10 cellular contexts compared by ENCODE assay signal in the genomic region with DNA sequence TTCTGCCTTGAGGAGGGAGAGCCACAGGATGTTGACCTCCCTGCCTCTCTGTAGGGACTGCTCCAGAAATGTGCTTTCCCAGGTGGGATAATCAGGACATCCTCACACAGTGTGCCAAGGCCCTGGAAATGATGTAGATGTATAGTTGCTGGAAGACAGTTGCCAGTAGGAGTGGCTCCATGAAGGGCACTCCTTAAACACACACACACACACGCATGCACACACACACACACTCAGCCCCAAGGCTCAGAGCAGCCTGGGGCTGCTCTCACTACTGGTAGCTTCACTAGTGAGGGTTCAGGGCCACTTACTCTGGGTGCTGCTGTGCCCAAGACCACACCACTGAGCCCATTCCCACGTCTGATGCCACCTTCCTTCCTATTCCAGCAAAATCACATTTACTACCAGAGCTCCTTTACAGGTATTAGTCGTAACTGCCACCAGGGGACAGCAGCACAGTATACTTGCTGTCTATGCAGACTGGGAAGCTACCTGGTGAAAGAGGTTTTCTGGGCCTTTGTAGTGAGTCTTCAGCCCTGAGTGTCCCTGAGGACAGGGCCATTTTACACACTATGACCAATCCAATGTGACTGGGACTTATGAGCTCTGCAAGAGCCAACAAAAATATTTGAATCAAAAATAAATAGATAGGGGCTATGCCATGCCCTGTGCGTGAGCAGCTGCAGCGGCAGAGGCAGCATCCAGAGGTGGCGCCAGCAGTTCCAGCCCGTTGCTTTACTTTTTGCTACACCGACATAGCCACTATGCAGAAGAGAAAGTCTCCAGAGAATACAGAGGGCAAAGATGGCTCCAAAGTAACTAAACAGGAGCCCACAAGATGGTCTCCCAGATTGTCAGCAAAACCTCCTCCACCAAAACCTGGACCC.
A peak's percentile ranks its signal among the peaks of the same experiment; 100 is the strongest.
DNase-seq lines count a peak whose midpoint lies in the region; ATAC-seq and TF ChIP-seq lines count a peak whose summit lies in the region.
"Had no signal": no experiment of that assay in that cellular context is flagged by ENCODE, and none has a peak within 500 bp of the region (broad histone marks: within the 10 kb centered on the region; RNA-seq: fewer than 3 reads in every experiment).

No MANE protein-coding gene starts in this region.

- DNase-seq in DMS114 treated with DMSO at 0.1 percent for 48 hours (lab: John Stamatoyannopoulos, UW; ENCODE audit: unreplicated experiment) (peak; percentile 14), HuH-7 (ENCODE audit: low spot score) (peak; percentile 23), T-helper 9 cell (peak; percentile 14), kidney tubule cell (ENCODE audit: low spot score) (peak; percentile 63), DMS153 (lab: John Stamatoyannopoulos, UW) (no peak), SKM-1 treated with dmso at 0.1 percent for 144 hours (lab: John Stamatoyannopoulos, UW; ENCODE audit: unreplicated experiment) (no peak)
- DNase-seq: NCI-H345 had no signal

- TF ChIP-seq POLR2A in GM18505 (IDR thresholded peaks at IDR 0.05; ENCODE audit: borderline replicate concordance, extremely low read depth, insufficient read depth, insufficient read length), result no peak

- no peak for ATAC-seq in GM18505 (IDR thresholded peaks at IDR 0.05; ENCODE audit: unreplicated experiment)
- no peak for ATAC-seq in HG03432 (IDR thresholded peaks at IDR 0.05; ENCODE audit: unreplicated experiment)
- ATAC-seq: left colon had no signal

Comparison
In these comparisons a context has a peak if more than half of its experiments do, and no peak if none do; other contexts are left out.
1. DNase-seq: peak in DMS114 treated with DMSO at 0.1 percent for 48 hours (single experiment), HuH-7 (single experiment), T-helper 9 cell (single experiment) and kidney tubule cell (single experiment); none in DMS153 (single experiment) and SKM-1 treated with dmso at 0.1 percent for 144 hours (single experiment).